Comparison of ENCODE assay signal across 8 cellular contexts in genomic region chr10:88991161-88991899, GRCh38. TPM values are rescaled to one million over a fixed set of nuclear protein-coding genes. Genes with fewer than 3 reads are reported as not detected.
DNase-seq lines count a peak whose midpoint lies in the region; ATAC-seq and TF ChIP-seq lines count a peak whose summit lies in the region.

No MANE protein-coding gene starts in this region.

- peak overlapping the region; percentile 99 for H3K4me3 Mint-ChIP-seq in activated naive CD4-positive, alpha-beta T cell treated with anti-CD3 and anti-CD28 coated beads, Interleukin-2, amount 50 U/mL, for 24 hours
- peak overlapping the region; percentile 98 for H3K4me3 Mint-ChIP-seq in type B pancreatic cell

- intact Hi-C loops in head of caudate nucleus (cut with DNase I), result no loop called here

- in situ Hi-C loops in ACHN (cut with HindIII; ENCODE audit: low pct_ligation_motif_present, low pct_unique_long_range_greater_than_20kb, low sequenced_read_pairs), result no loop called here

- H3K27ac ChIP-seq in SK-N-MC (peak overlapping the region; percentile 62; the same call in 1 of the 2 replicates), osteoblast (ENCODE audit: low read depth, low read length) (peak overlapping the region; percentile 84)

- H3K9me3 ChIP-seq in SK-N-MC (ENCODE audit: low read depth, low read length) (no peaks in the 10 kb centered on the region), osteoblast (ENCODE audit: low read depth, low read length) (no peaks in the 10 kb centered on the region)

- H3K27me3 Mint-ChIP-seq in activated naive CD4-positive, alpha-beta T cell treated with anti-CD3 and anti-CD28 coated beads, Interleukin-2, amount 50 U/mL, for 24 hours, result no peaks in the 10 kb centered on the region
- H3K27me3 Mint-ChIP-seq in type B pancreatic cell, result peaks cover 17% of the 10 kb centered on the region

- peak overlapping the region; percentile 98 for H3K27ac Mint-ChIP-seq in activated naive CD4-positive, alpha-beta T cell treated with anti-CD3 and anti-CD28 coated beads, Interleukin-2, amount 50 U/mL, for 24 hours
- H3K27ac Mint-ChIP-seq in type B pancreatic cell, result peak overlapping the region; percentile 90

- ATAC-seq in GM18868 (IDR thresholded peaks at IDR 0.05; ENCODE audit: unreplicated experiment) (peak; percentile 36), HG03378 (IDR thresholded peaks at IDR 0.05; ENCODE audit: unreplicated experiment) (peak; percentile 27)

- peak overlapping the region; percentile 90 for H2AFZ ChIP-seq in osteoblast (ENCODE audit: low read length)

- no peaks in the 10 kb centered on the region for H4K20me1 ChIP-seq in osteoblast (ENCODE audit: insufficient read depth, low read length)

- no peaks in the 10 kb centered on the region for H3K36me3 Mint-ChIP-seq in activated naive CD4-positive, alpha-beta T cell treated with anti-CD3 and anti-CD28 coated beads, Interleukin-2, amount 50 U/mL, for 24 hours
- no peaks in the 10 kb centered on the region for H3K36me3 Mint-ChIP-seq in type B pancreatic cell

- H3K4me1 ChIP-seq in osteoblast (ENCODE audit: insufficient read depth, low read length), result peaks cover 38% of the 10 kb centered on the region

- peak; percentile 67 for DNase-seq in ACHN
- DNase-seq in SK-N-MC (ENCODE audit: low read depth, low spot score), result no peak
- DNase-seq in head of caudate nucleus, result peak; percentile 19 to 78 (median 56)
- DNase-seq in osteoblast (ENCODE audit: insufficient read length, low spot score, missing footprints), result peak; percentile 86
- DNase-seq in type B pancreatic cell (ENCODE audit: extremely low spot score, unreplicated experiment), result peak; percentile 73

- peaks cover 4% of the 10 kb centered on the region for H3K9me3 Mint-ChIP-seq in activated naive CD4-positive, alpha-beta T cell treated with anti-CD3 and anti-CD28 coated beads, Interleukin-2, amount 50 U/mL, for 24 hours
- H3K9me3 Mint-ChIP-seq in type B pancreatic cell, result no peaks in the 10 kb centered on the region

- H3K9ac ChIP-seq in SK-N-MC (ENCODE audit: insufficient read length), result peak overlapping the region; percentile 87

- H3K36me3 ChIP-seq in SK-N-MC (ENCODE audit: insufficient read depth, low read length) (no peaks in the 10 kb centered on the region), osteoblast (ENCODE audit: insufficient read depth, low read length) (no peaks in the 10 kb centered on the region)

- TF ChIP-seq CTCF in osteoblast (IDR thresholded peaks at IDR 0.05; ENCODE audit: extremely low read depth, low read depth, low read length) (no peak), type B pancreatic cell (conservative IDR thresholded peaks at IDR 0.05) (no peak)

- peaks cover 79% of the 10 kb centered on the region for H3K4me1 Mint-ChIP-seq in activated naive CD4-positive, alpha-beta T cell treated with anti-CD3 and anti-CD28 coated beads, Interleukin-2, amount 50 U/mL, for 24 hours
- peaks cover 26% of the 10 kb centered on the region for H3K4me1 Mint-ChIP-seq in type B pancreatic cell (ENCODE audit: unreplicated experiment)

- peak overlapping the region; percentile 85 for H3K4me3 ChIP-seq in SK-N-MC
- peak overlapping the region; percentile 90 for H3K4me3 ChIP-seq in osteoblast (ENCODE audit: insufficient read depth, low read length)

- peak overlapping the region; percentile 81 for H3K4me2 ChIP-seq in osteoblast (ENCODE audit: insufficient read depth, low read length)

- peaks cover 60% of the 10 kb centered on the region for H3K79me2 ChIP-seq in osteoblast (ENCODE audit: insufficient read depth, low read length)

- H3K27me3 ChIP-seq in osteoblast (ENCODE audit: insufficient read depth, low read length), result no peaks in the 10 kb centered on the region

RNA-seq across cellular contexts. Expression of gene FAS, which starts 0.7 kb away (rescaled TPM):
- total RNA-seq in osteoblast (49.6 and 62.5 TPM in 2 replicates), type B pancreatic cell (ENCODE audit: low replicate concordance) (8.1 and 9.2 TPM in 2 replicates)

RNA-seq across cellular contexts. Expression of gene ACTA2, which starts 38.8 kb away (rescaled TPM):
- 501 and 855 TPM in 2 replicates for total RNA-seq in osteoblast
- 38.1 and 76.5 TPM in 2 replicates for total RNA-seq in type B pancreatic cell (ENCODE audit: low replicate concordance)
